Comparison of ENCODE assay signal across 17 cellular contexts in genomic region chr21:28099296-28099695, GRCh38.
DNase-seq lines count a peak whose midpoint lies in the region; ATAC-seq and TF ChIP-seq lines count a peak whose summit lies in the region.
"Had no signal": no experiment of that assay in that cellular context is flagged by ENCODE, and none has a peak within 500 bp of the region (broad histone marks: within the 10 kb centered on the region; RNA-seq: fewer than 3 reads in every experiment).

No MANE protein-coding gene starts in this region.

- H3K9me3 ChIP-seq in colonic mucosa: no peaks in the 10 kb centered on the region
- H3K9me3 ChIP-seq in left lung: no peaks in the 10 kb centered on the region
- H3K9me3 ChIP-seq in testis: no peaks in the 10 kb centered on the region
- H3K9me3 ChIP-seq: Caco-2, HAP-1, Peyer's patch, stomach had no signal

- TF ChIP-seq CTCF in colonic mucosa (IDR thresholded peaks at IDR 0.05) (no peak), left lung (IDR thresholded peaks at IDR 0.05) (no peak), testis (IDR thresholded peaks at IDR 0.05) (no peak)

- ATAC-seq in left lung (peak; percentile 62), HG03565 (IDR thresholded peaks at IDR 0.05; ENCODE audit: unreplicated experiment) (no peak), HG02588 (IDR thresholded peaks at IDR 0.05; ENCODE audit: unreplicated experiment) (no peak), HG02610 (IDR thresholded peaks at IDR 0.05; ENCODE audit: unreplicated experiment) (no peak)
- ATAC-seq: activated T-cell treated with anti-CD3 and anti-CD28 coated beads, Interleukin-2, amount 50 U/mL, for 72 hours; naive thymus-derived CD4-positive, alpha-beta T cell had no signal

- no peak overlapping the region for H3K9ac ChIP-seq in colonic mucosa (ENCODE audit: low read depth in 2 of 2, low read length in 2 of 2)

- DNase-seq in NCI-H2171 treated with DMSO at 0.1 percent for 48 hours (lab: John Stamatoyannopoulos, UW) (peak; percentile 3), NCI-H2171 (lab: John Stamatoyannopoulos, UW) (no peak), colonic mucosa (peak; percentile 25), left lung (no peak), testis (peak; percentile 62)
- DNase-seq: activated CD4-positive, alpha-beta T cell treated with anti-CD3 and anti-CD28 coated beads, Interleukin-2, amount 10 ng/mL, durations not matched to agents 7 days and 5 days; activated T-cell treated with anti-CD3 and anti-CD28 coated beads, Interleukin-2, amount 50 U/mL, for 72 hours; Caco-2; dermis blood vessel endothelial cell; naive thymus-derived CD4-positive, alpha-beta T cell; stomach had no signal

- H3K36me3 ChIP-seq in colonic mucosa (no peaks in the 10 kb centered on the region), left lung (no peaks in the 10 kb centered on the region), testis (ENCODE audit: low read depth, missing control alignments) (no peaks in the 10 kb centered on the region)
- H3K36me3 ChIP-seq: HAP-1, Peyer's patch, stomach had no signal

- H3K27ac ChIP-seq in colonic mucosa: no peak overlapping the region
- no peak overlapping the region for H3K27ac ChIP-seq in left lung
- H3K27ac ChIP-seq in testis: no peak overlapping the region
- H3K27ac ChIP-seq: 22Rv1, Peyer's patch, stomach had no signal

- no peak for TF ChIP-seq POLR2A in testis (IDR thresholded peaks at IDR 0.05)

- intact Hi-C loops in colonic mucosa (cut with DNase I) (no loop called here), left lung (cut with DNase I) (no loop called here), testis (cut with DNase I; ENCODE audit: low total_unique reads) (no loop called here)

- no peaks in the 10 kb centered on the region for H3K4me1 ChIP-seq in colonic mucosa
- no peaks in the 10 kb centered on the region for H3K4me1 ChIP-seq in left lung
- H3K4me1 ChIP-seq in testis: no peaks in the 10 kb centered on the region
- H3K4me1 ChIP-seq: Caco-2, HAP-1, Peyer's patch had no signal

- H3K27me3 ChIP-seq in colonic mucosa (no peaks in the 10 kb centered on the region), left lung (no peaks in the 10 kb centered on the region), testis (no peaks in the 10 kb centered on the region)
- H3K27me3 ChIP-seq: Peyer's patch, stomach had no signal

- WGBS in testis, 2 donors: 24 to 29% methylated on average over 4 of the region's 4 CpGs

- no peak overlapping the region for H3K4me3 ChIP-seq in colonic mucosa
- no peak overlapping the region for H3K4me3 ChIP-seq in left lung
- H3K4me3 ChIP-seq in testis: no peak overlapping the region
- H3K4me3 ChIP-seq: HAP-1, Peyer's patch, stomach had no signal

Comparison
In these comparisons a context has a peak if more than half of its experiments do, and no peak if none do; other contexts are left out.
1. DNase-seq: peak in NCI-H2171 treated with DMSO at 0.1 percent for 48 hours (single experiment), colonic mucosa (single experiment) and testis (single experiment); none in NCI-H2171 (single experiment) and left lung (0 of 2).